Comparison of ENCODE assay signal across 28 cellular contexts in genomic region chr1:30724655-30725421, GRCh38. TPM values are rescaled to one million over a fixed set of nuclear protein-coding genes. Genes with fewer than 3 reads are reported as not detected.
"Had no signal": no experiment of that assay in that cellular context is flagged by ENCODE, and none has a peak within 500 bp of the region (broad histone marks: within the 10 kb centered on the region; RNA-seq: fewer than 3 reads in every experiment).

No MANE protein-coding gene starts in this region.

- H3K27me3 Mint-ChIP-seq: activated CD8-positive, alpha-beta memory T cell treated with anti-CD3 and anti-CD28 coated beads, Interleukin-2, amount 10 ng/mL, durations not matched to agents 7 days and 5 days; activated CD8-positive, alpha-beta T cell treated with anti-CD3 and anti-CD28 coated beads for 36 hours; activated naive CD8-positive, alpha-beta T cell treated with anti-CD3 and anti-CD28 coated beads, Interleukin-2, amount 50 U/mL, for 24 hours; memory B cell; stimulated activated memory B cell treated with anti-CD40 and anti-IgM and Interleukin-4, amounts not matched to agents 10 μg/mL and 1 μg/mL and 100 μg/mL, for 72 hours; type B pancreatic cell had no signal

- ATAC-seq: activated CD8-positive, alpha-beta memory T cell treated with anti-CD3 and anti-CD28 coated beads, Interleukin-2, amount 10 ng/mL, durations not matched to agents 7 days and 5 days; activated CD8-positive, alpha-beta T cell treated with anti-CD3 and anti-CD28 coated beads for 36 hours; activated naive CD8-positive, alpha-beta T cell treated with anti-CD3 and anti-CD28 coated beads, Interleukin-2, amount 50 U/mL, for 24 hours; heart left ventricle; left cardiac atrium; right cardiac atrium; stimulated activated memory B cell treated with anti-CD40 and anti-IgM and Interleukin-4, amounts not matched to agents 10 μg/mL and 1 μg/mL and 100 μg/mL, for 72 hours had no signal

- H3K9me3 Mint-ChIP-seq: activated CD8-positive, alpha-beta T cell treated with anti-CD3 and anti-CD28 coated beads for 36 hours; activated naive CD8-positive, alpha-beta T cell treated with anti-CD3 and anti-CD28 coated beads, Interleukin-2, amount 50 U/mL, for 24 hours; brain; memory B cell; nephron; stimulated activated memory B cell treated with anti-CD40 and anti-IgM and Interleukin-4, amounts not matched to agents 10 μg/mL and 1 μg/mL and 100 μg/mL, for 72 hours; type B pancreatic cell had no signal

- H3K4me3 Mint-ChIP-seq: activated CD8-positive, alpha-beta memory T cell treated with anti-CD3 and anti-CD28 coated beads, Interleukin-2, amount 10 ng/mL, durations not matched to agents 7 days and 5 days; activated CD8-positive, alpha-beta T cell treated with anti-CD3 and anti-CD28 coated beads for 36 hours; activated naive CD8-positive, alpha-beta T cell treated with anti-CD3 and anti-CD28 coated beads, Interleukin-2, amount 50 U/mL, for 24 hours; brain; memory B cell; nephron; stimulated activated memory B cell treated with anti-CD40 and anti-IgM and Interleukin-4, amounts not matched to agents 10 μg/mL and 1 μg/mL and 100 μg/mL, for 72 hours; type B pancreatic cell had no signal

- H2AFZ ChIP-seq: parathyroid adenoma had no signal

- H3K27me3 ChIP-seq: heart left ventricle, stomach, testis, vagina had no signal

- DNase-seq: activated CD4-positive, alpha-beta T cell treated with anti-CD3 and anti-CD28 coated beads for 48 hours; activated CD8-positive, alpha-beta memory T cell treated with anti-CD3 and anti-CD28 coated beads, Interleukin-2, amount 10 ng/mL, durations not matched to agents 7 days and 5 days; activated CD8-positive, alpha-beta T cell treated with anti-CD3 and anti-CD28 coated beads for 36 hours; activated gamma-delta T cell; activated naive CD4-positive, alpha-beta T cell treated with anti-CD3 and anti-CD28 coated beads, Interleukin-2, amount 50 U/mL, for 16 hours; activated naive CD8-positive, alpha-beta T cell treated with anti-CD3 and anti-CD28 coated beads, Interleukin-2, amount 50 U/mL, for 24 hours; activated T-cell treated with anti-CD3 and anti-CD28 coated beads for 4 hours; central memory CD4-positive, alpha-beta T cell; left cardiac atrium; stimulated activated CD4-positive, alpha-beta T cell treated with anti-CD3 and anti-CD28 coated beads, Interleukin-1b, Interleukin-23, amount 100 ng/mL, for 48 hours; stomach; testis had no signal

- H3K27ac ChIP-seq: coronary artery, heart left ventricle, parathyroid adenoma, stomach, testis, vagina had no signal

- H3K9me3 ChIP-seq: heart left ventricle, stomach, testis, vagina had no signal

- H3K4me1 ChIP-seq: parathyroid adenoma, testis had no signal

- H3K9ac ChIP-seq: parathyroid adenoma had no signal

- H3K27ac Mint-ChIP-seq: activated CD8-positive, alpha-beta memory T cell treated with anti-CD3 and anti-CD28 coated beads, Interleukin-2, amount 10 ng/mL, durations not matched to agents 7 days and 5 days; activated CD8-positive, alpha-beta T cell treated with anti-CD3 and anti-CD28 coated beads for 36 hours; activated naive CD8-positive, alpha-beta T cell treated with anti-CD3 and anti-CD28 coated beads, Interleukin-2, amount 50 U/mL, for 24 hours; memory B cell; stimulated activated memory B cell treated with anti-CD40 and anti-IgM and Interleukin-4, amounts not matched to agents 10 μg/mL and 1 μg/mL and 100 μg/mL, for 72 hours had no signal

- H3K36me3 Mint-ChIP-seq: activated CD8-positive, alpha-beta memory T cell treated with anti-CD3 and anti-CD28 coated beads, Interleukin-2, amount 10 ng/mL, durations not matched to agents 7 days and 5 days; brain; type B pancreatic cell had no signal

- FAIRE-seq: endometrium, islet of Langerhans had no signal

- H3K79me2 ChIP-seq: parathyroid adenoma had no signal

- H3K4me3 ChIP-seq: coronary artery, heart left ventricle, stomach, testis, vagina had no signal

RNA-seq across cellular contexts. Expression of gene MATN1, which starts 1.5 kb away (rescaled TPM):
- total RNA-seq: epithelial cell of proximal tubule, fibroblast of villous mesenchyme, left cardiac atrium, lower leg skin, pulmonary artery endothelial cell, right cardiac atrium had no signal
- polyA plus RNA-seq: heart left ventricle, stomach had no signal

RNA-seq across cellular contexts. Expression of gene LAPTM5, which starts 32.7 kb away (rescaled TPM):
- total RNA-seq: fibroblast of villous mesenchyme had no signal
